Comparison of ENCODE assay signal across 1 cellular context in genomic region chr1:149906561-149906960, GRCh38.
TF ChIP-seq lines count a peak whose summit lies in the region.

No MANE protein-coding gene starts in this region.

TF ChIP-seq in K562, 482 proteins besides CTCF, POLR2A, EP300 and RAD21 (continues in another document):
- TF ChIP-seq MTA3 (IDR thresholded peaks at IDR 0.05; ENCODE audit: borderline replicate concordance) (peak; percentile 56; the same call in 1 of the 2 replicates), ZFX (CRISPR knock-in tag; IDR thresholded peaks at IDR 0.05) (peak; percentile 42; the same call in 1 of the 2 replicates), ARHGAP35 (IDR thresholded peaks at IDR 0.05; ENCODE audit: partially characterized antibody) (no peak), L3MBTL2 (IDR thresholded peaks at IDR 0.05) (peak; percentile 36; the same call in 1 of the 2 replicates), SMARCE1 (IDR thresholded peaks at IDR 0.05) (peak; percentile 92), ZBTB7A (IDR thresholded peaks at IDR 0.05; ENCODE audit: borderline replicate concordance, control insufficient read depth, low read depth, low read length) (peak; percentile 77; the same call in 1 of the 2 replicates), HDAC2 (IDR thresholded peaks at IDR 0.05) (peak; percentile 57; the same call in 1 of the 2 replicates), SP1 (CRISPR knock-in tag; IDR thresholded peaks at IDR 0.05) (0 out of 2 replicates have a peak, but pooled peaks have one; percentile 25), ESRRB (CRISPR knock-in tag; IDR thresholded peaks at IDR 0.05; ENCODE audit: borderline replicate concordance) (no peak), MYNN (IDR thresholded peaks at IDR 0.05) (peak; percentile 16; the same call in 1 of the 2 replicates), MYNN (CRISPR knock-in tag; IDR thresholded peaks at IDR 0.05) (no peak), ZKSCAN1 (IDR thresholded peaks at IDR 0.05; ENCODE audit: low read depth, low read length) (0 out of 2 replicates have a peak, but pooled peaks have one; percentile 38), ZBTB2 (IDR thresholded peaks at IDR 0.05) (0 out of 2 replicates have a peak, but pooled peaks have one; percentile 8), CREB3L1 (IDR thresholded peaks at IDR 0.05; ENCODE audit: borderline replicate concordance, low read depth) (0 out of 2 replicates have a peak, but pooled peaks have one; percentile 22), RBM15 (IDR thresholded peaks at IDR 0.05; ENCODE audit: insufficient read depth, low read length) (no peak), FOSL1 (tag; conservative IDR thresholded peaks at IDR 0.05) (peak; percentile 94), LEF1 (IDR thresholded peaks at IDR 0.05) (peak; percentile 73; the same call in 1 of the 2 replicates), DPF2 (IDR thresholded peaks at IDR 0.05) (peak; percentile 93), LCOR (CRISPR knock-in tag; IDR thresholded peaks at IDR 0.05) (0 out of 2 replicates have a peak, but pooled peaks have one; percentile 35), JUND (IDR thresholded peaks at IDR 0.05; ENCODE audit: borderline replicate concordance, low read depth, low read length) (peak; percentile 91), JUND (tag; IDR thresholded peaks at IDR 0.05; ENCODE audit: borderline replicate concordance, low read depth, low read length) (peak; percentile 87; the same call in 2 of the 3 replicates), TEAD1 (CRISPR knock-in tag; IDR thresholded peaks at IDR 0.05) (peak in 1 of 2 experiments; percentile 82; a peak in 2 of 4 replicates), ASH1L (IDR thresholded peaks at IDR 0.05; ENCODE audit: borderline replicate concordance, low read depth, partially characterized antibody) (no peak), CTBP1 (IDR thresholded peaks at IDR 0.05; ENCODE audit: borderline replicate concordance) (peak; percentile 71; the same call in 1 of the 2 replicates), SMARCC2 (IDR thresholded peaks at IDR 0.05; ENCODE audit: low read depth) (peak; percentile 81), ZNF124 (CRISPR knock-in tag; IDR thresholded peaks at IDR 0.05) (no peak), NFIC (IDR thresholded peaks at IDR 0.05) (0 out of 2 replicates have a peak, but pooled peaks have one; percentile 32), CBFA2T3 (IDR thresholded peaks at IDR 0.05) (peak; percentile 70), ZNF639 (CRISPR knock-in tag; conservative IDR thresholded peaks at IDR 0.05 in 1 of 2, IDR thresholded peaks at IDR 0.05 in 1 of 2) (0 out of 4 replicates have a peak, but pooled peaks of 1 of the 2 experiments have one; percentile 35), ZNF592 (IDR thresholded peaks at IDR 0.05) (peak; percentile 41; the same call in 1 of the 2 replicates), POLR3G (IDR thresholded peaks at IDR 0.05; ENCODE audit: extremely low read depth, insufficient read length, insufficient replicate concordance) (no peak), ZNF133 (CRISPR knock-in tag; IDR thresholded peaks at IDR 0.05) (no peak), SIX5 (IDR thresholded peaks at IDR 0.05; ENCODE audit: borderline replicate concordance in 1 of 2, insufficient read depth in 1 of 2, low read depth in 1 of 2, low read length in 2 of 2) (no peak), JUN (IDR thresholded peaks at IDR 0.05; ENCODE audit: borderline replicate concordance, low read depth, low read length) (peak; percentile 77; the same call in 1 of the 2 replicates), JUN (CRISPR knock-in tag; IDR thresholded peaks at IDR 0.05; ENCODE audit: borderline replicate concordance) (no peak), SMARCA4 (IDR thresholded peaks at IDR 0.05) (peak; percentile 91), FOXK2 (conservative IDR thresholded peaks at IDR 0.05 in 1 of 2, IDR thresholded peaks at IDR 0.05 in 1 of 2; ENCODE audit: low read depth in 2 of 2) (0 out of 4 replicates have a peak, but pooled peaks have one; percentile 10 to 37), GATA2 (CRISPR knock-in tag; IDR thresholded peaks at IDR 0.05) (peak; percentile 74), GABPB2 (CRISPR knock-in tag; conservative IDR thresholded peaks at IDR 0.05) (no peak), RBBP5 (IDR thresholded peaks at IDR 0.05; ENCODE audit: borderline replicate concordance, insufficient read depth, low read length, poor library complexity, severe bottlenecking) (peak; percentile 50), TCF3 (CRISPR knock-in tag; IDR thresholded peaks at IDR 0.05) (peak; percentile 44; the same call in 1 of the 2 replicates), MTA1 (IDR thresholded peaks at IDR 0.05; ENCODE audit: borderline replicate concordance) (peak; percentile 74; the same call in 1 of the 2 replicates), MAX (CRISPR knock-in tag; IDR thresholded peaks at IDR 0.05) (peak; percentile 19; the same call in 1 of the 2 replicates), RCOR1 (IDR thresholded peaks at IDR 0.05; ENCODE audit: borderline replicate concordance in 1 of 2, low read depth in 2 of 2, low read length in 2 of 2) (0 out of 4 replicates have a peak, but pooled peaks of 1 of the 2 experiments have one; percentile 40), AFF1 (IDR thresholded peaks at IDR 0.05; ENCODE audit: low read depth in 1 of 2, partially characterized antibody in 2 of 2) (peak in 1 of 2 experiments; percentile 31), TRIM24 (IDR thresholded peaks at IDR 0.05) (peak in 1 of 2 experiments; percentile 62; a peak in 1 of 4 replicates), SOX6 (IDR thresholded peaks at IDR 0.05) (no peak), TFAP4 (CRISPR knock-in tag; IDR thresholded peaks at IDR 0.05; ENCODE audit: borderline replicate concordance) (peak; percentile 61; the same call in 1 of the 2 replicates), HDAC1 (IDR thresholded peaks at IDR 0.05) (peak in 1 of 2 experiments; percentile 51; a peak in 1 of 4 replicates), RNF2 (IDR thresholded peaks at IDR 0.05) (0 out of 2 replicates have a peak, but pooled peaks have one; percentile 16), ATF3 (IDR thresholded peaks at IDR 0.05) (peak; percentile 77), ATF3 (CRISPR knock-in tag; conservative IDR thresholded peaks at IDR 0.05) (no peak), PKNOX1 (IDR thresholded peaks at IDR 0.05) (peak; percentile 22)
